Comparison of ENCODE assay signal across 6 cellular contexts in the genomic region with DNA sequence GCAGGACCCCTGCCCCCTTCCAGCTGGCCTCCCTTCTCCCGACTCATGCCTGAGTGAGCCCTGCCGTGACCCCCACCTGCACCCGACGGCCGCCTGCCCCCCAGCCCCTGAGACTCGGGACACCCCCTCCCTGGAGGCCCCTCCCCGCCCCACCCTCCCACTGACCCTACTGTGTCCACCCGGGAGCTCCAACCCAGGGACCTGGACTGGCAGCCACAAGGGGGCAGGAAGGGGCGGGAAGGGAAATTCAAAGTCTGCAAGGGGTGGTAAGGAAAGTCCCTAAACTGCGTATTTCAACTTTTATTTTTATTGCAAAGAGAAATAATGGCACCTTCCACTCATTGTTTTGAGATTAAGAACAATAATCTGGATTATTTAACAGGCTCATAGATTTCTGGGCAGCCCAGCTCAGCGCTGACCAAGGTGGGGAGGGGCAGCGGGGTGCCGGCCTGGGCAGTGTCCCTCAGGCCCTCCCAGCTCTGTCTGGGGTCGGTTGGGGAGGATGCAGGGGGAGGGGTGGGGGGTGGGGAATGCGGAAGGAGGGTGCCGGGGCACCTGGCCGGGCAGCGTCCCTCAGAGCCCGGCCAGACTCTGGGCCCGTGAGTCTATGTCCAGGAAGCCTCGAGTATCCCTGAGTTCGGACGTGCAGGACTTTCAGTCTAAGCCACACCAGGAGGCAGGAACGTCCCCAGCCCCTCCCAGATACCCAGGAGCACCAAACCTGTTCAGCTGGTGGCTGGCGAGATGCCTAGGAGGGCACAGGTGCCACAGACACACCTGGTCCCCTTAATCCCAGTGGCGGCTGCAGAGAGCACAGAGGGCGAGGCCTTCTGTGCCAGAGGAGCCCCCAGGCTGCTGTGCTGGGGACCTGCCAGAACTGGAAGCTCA. TPM values are rescaled to one million over a fixed set of nuclear protein-coding genes. Genes with fewer than 3 reads are reported as not detected.
DNase-seq lines count a peak whose midpoint lies in the region; ATAC-seq and TF ChIP-seq lines count a peak whose summit lies in the region.

No MANE protein-coding gene starts in this region.

- TF ChIP-seq CTCF in WERI-Rb-1 (IDR thresholded peaks at IDR 0.05; ENCODE audit: low read depth, low read length): peak; percentile 33; the same call in 1 of the 2 replicates

- H3K27me3 ChIP-seq in WERI-Rb-1 (ENCODE audit: insufficient read depth, low read depth, severe bottlenecking): no peaks in the 10 kb centered on the region

- DNase-seq in NCI-H146 (lab: John Stamatoyannopoulos, UW) (peak; percentile 65), NCI-H146 treated with DMSO at 0.1 percent for 48 hours (lab: John Stamatoyannopoulos, UW; ENCODE audit: unreplicated experiment) (no peak), WERI-Rb-1 (peak; percentile 80), left colon (peak; percentile 92 to 95), putamen (ENCODE audit: low spot score) (no peak), globus pallidus (ENCODE audit: low spot score) (no peak)

- peak; percentile 37 for ATAC-seq in left colon

- intact Hi-C loops in left colon (cut with DNase I, micrococcal nuclease): loop anchor here (5.0 to 10.0 kb wide), 2 partner anchors 434 to 436 kb away; a partner anchor contains a TSS

- H3K9me3 ChIP-seq in WERI-Rb-1 (ENCODE audit: severe bottlenecking): no peaks in the 10 kb centered on the region

- H3K27ac ChIP-seq in WERI-Rb-1: peak overlapping the region; percentile 49

- H3K36me3 ChIP-seq in WERI-Rb-1: no peaks in the 10 kb centered on the region

- H3K4me3 ChIP-seq in WERI-Rb-1 (ENCODE audit: low read depth, low read length): peak overlapping the region; percentile 25

RNA-seq across cellular contexts. Expression of a gene that starts 1.3 kb away (rescaled TPM):
- 100 to 1,000 TPM in 1 of 2 donors, 10 to 100 TPM in 1; 85.7 to 117 TPM for total RNA-seq in left colon

RNA-seq across cellular contexts. Expression of a gene that starts 9.1 kb away (rescaled TPM):
- total RNA-seq in left colon: 1 to 10 TPM; 2.4 to 4.6 TPM

RNA-seq across cellular contexts. Expression of a gene that starts 15.5 kb away (rescaled TPM):
- total RNA-seq in left colon: under 1 TPM in 1 of 2 donors, not detected in 1; 0.42 TPM

RNA-seq across cellular contexts. Expression of a gene that starts 17.9 kb away (rescaled TPM):
- 100 to 1,000 TPM; 554 to 564 TPM for total RNA-seq in left colon

RNA-seq across cellular contexts. Expression of a gene that starts 35.6 kb away (rescaled TPM):
- total RNA-seq in left colon: 10 to 100 TPM; 39.2 to 43.0 TPM

Comparison
In these comparisons a context has a peak if more than half of its experiments do, and no peak if none do; other contexts are left out.
1. DNase-seq: peak in NCI-H146 (single experiment), WERI-Rb-1 (single experiment) and left colon (2 of 2); none in NCI-H146 treated with DMSO at 0.1 percent for 48 hours (single experiment), putamen (single experiment) and globus pallidus (single experiment).